In the genomic region with DNA sequence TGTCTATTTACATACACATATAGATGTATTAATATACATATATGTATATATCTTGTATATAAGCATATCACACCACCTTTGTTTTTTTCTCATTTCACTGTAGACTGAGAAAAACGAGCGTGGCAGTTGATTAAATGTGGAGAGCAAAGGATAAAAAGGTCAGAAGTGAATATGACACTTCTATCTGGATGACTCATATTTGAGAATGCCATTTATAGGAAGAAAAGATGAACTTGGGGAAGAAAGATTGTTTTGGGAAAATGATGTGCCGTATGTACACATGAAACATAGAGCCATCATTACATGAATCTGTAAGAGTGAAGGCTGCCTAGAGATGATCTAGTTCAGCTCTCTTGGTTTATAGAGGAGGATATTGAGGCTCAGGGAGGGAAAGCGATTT, we compare ENCODE assay signal across 31 cellular contexts. TPM values are rescaled to one million over a fixed set of nuclear protein-coding genes. Genes with fewer than 3 reads are reported as not detected.
DNase-seq lines count a peak whose midpoint lies in the region; ATAC-seq and TF ChIP-seq lines count a peak whose summit lies in the region.
"Had no signal": no experiment of that assay in that cellular context is flagged by ENCODE, and none has a peak within 500 bp of the region (broad histone marks: within the 10 kb centered on the region; RNA-seq: fewer than 3 reads in every experiment).

No MANE protein-coding gene starts in this region.

- no peaks in the 10 kb centered on the region for H3K27me3 ChIP-seq in right atrium auricular region
- no peaks in the 10 kb centered on the region for H3K27me3 ChIP-seq in adipocyte (replicated peaks; ENCODE audit: control insufficient read depth, insufficient read depth, low read length)
- H3K27me3 ChIP-seq in gastroesophageal sphincter: no peaks in the 10 kb centered on the region
- no peaks in the 10 kb centered on the region for H3K27me3 ChIP-seq in stomach smooth muscle (ENCODE audit: control insufficient read depth in 1 of 2, insufficient read depth in 2 of 2, low read length in 2 of 2)
- H3K27me3 ChIP-seq: cardiac muscle cell, heart right ventricle, Peyer's patch, uterus had no signal

- H3K4me3 ChIP-seq in right atrium auricular region (no peak overlapping the region), adipocyte (ENCODE audit: low read length) (peak overlapping the region; percentile 78), gastroesophageal sphincter (no peak overlapping the region), stomach smooth muscle (ENCODE audit: low read length in 2 of 2) (no peak overlapping the region)
- H3K4me3 ChIP-seq: cardiac muscle cell, coronary artery, heart right ventricle, lung, Peyer's patch, uterus had no signal

- intact Hi-C loops in Right ventricle myocardium inferior (cut with DNase I): no loop called here

- ATAC-seq in Right ventricle myocardium inferior (no peak), gastroesophageal sphincter (no peak)
- ATAC-seq: activated CD4-positive, alpha-beta T cell treated with anti-CD3 and anti-CD28 coated beads for 36 hours; activated naive CD4-positive, alpha-beta T cell treated with anti-CD3 and anti-CD28 coated beads, Interleukin-2, amount 50 U/mL, for 72 hours; heart right ventricle; natural killer cell had no signal

- no peak for TF ChIP-seq CTCF in right atrium auricular region (IDR thresholded peaks at IDR 0.05)
- TF ChIP-seq CTCF in gastroesophageal sphincter (IDR thresholded peaks at IDR 0.05): no peak

- peaks cover 0 to 89% of the 10 kb centered on the region in 2 donors for H3K4me1 ChIP-seq in right atrium auricular region
- peaks cover 73% of the 10 kb centered on the region for H3K4me1 ChIP-seq in adipocyte (ENCODE audit: control insufficient read depth, insufficient read depth, low read length)
- H3K4me1 ChIP-seq in gastroesophageal sphincter: peaks cover 42 to 96% (median 53%) of the 10 kb centered on the region in 3 donors
- peaks cover 74% of the 10 kb centered on the region for H3K4me1 ChIP-seq in stomach smooth muscle (ENCODE audit: control insufficient read depth, insufficient read depth, low read length)

- H3K9me3 Mint-ChIP-seq in immature natural killer cell: no peaks in the 10 kb centered on the region
- H3K9me3 Mint-ChIP-seq: activated naive CD4-positive, alpha-beta T cell treated with anti-CD3 and anti-CD28 coated beads, Interleukin-2, amount 50 U/mL, for 72 hours; natural killer cell; stimulated activated naive CD8-positive, alpha-beta T cell treated with anti-CD3 and anti-CD28 coated beads, Interleukin-15, Interleukin-2, amounts not matched to agents 100 ng/mL and 50 ng/mL, for 24 hours had no signal

- DNase-seq in right atrium auricular region (ENCODE audit: low spot score) (no peak), Right ventricle myocardium inferior (ENCODE audit: missing footprints) (no peak), adipocyte (ENCODE audit: low read depth) (no peak), NCI-H345 (lab: John Stamatoyannopoulos, UW) (no peak), caudate nucleus (lab: John Stamatoyannopoulos, UW) (no peak), immature natural killer cell (no peak)
- DNase-seq: 8988T; activated CD4-positive, alpha-beta T cell treated with anti-CD3 and anti-CD28 coated beads for 36 hours; activated T-cell treated with anti-CD3 and anti-CD28 coated beads for 4 hours; Calu3; DMS79; effector memory CD4-positive, alpha-beta T cell; erythroblast; foreskin fibroblast; heart right ventricle; natural killer cell; NCI-H2107; NCI-H748 treated with DMSO at 0.1 percent for 48 hours; occipital lobe; Peyer's patch; SIG-M5; small intestine; SW 1271; uterus had no signal

- no peak overlapping the region for H3K27ac Mint-ChIP-seq in immature natural killer cell
- H3K27ac Mint-ChIP-seq: activated CD4-positive, alpha-beta T cell treated with anti-CD3 and anti-CD28 coated beads for 36 hours; activated naive CD4-positive, alpha-beta T cell treated with anti-CD3 and anti-CD28 coated beads, Interleukin-2, amount 50 U/mL, for 72 hours; natural killer cell; stimulated activated naive CD8-positive, alpha-beta T cell treated with anti-CD3 and anti-CD28 coated beads, Interleukin-15, Interleukin-2, amounts not matched to agents 100 ng/mL and 50 ng/mL, for 24 hours had no signal

- peak overlapping the region; percentile 80 to 90 for H3K27ac ChIP-seq in right atrium auricular region
- peak overlapping the region in 3 of 4 donors; percentile 16 to 77 (median 72) for H3K27ac ChIP-seq in gastroesophageal sphincter
- peak overlapping the region; percentile 13 for H3K27ac ChIP-seq in stomach smooth muscle (ENCODE audit: low read length)
- no peak overlapping the region for H3K27ac ChIP-seq in caudate nucleus (ENCODE audit: low read depth, low read length)
- H3K27ac ChIP-seq: cardiac muscle cell, coronary artery, heart right ventricle, Peyer's patch, uterus had no signal

- WGBS in gastroesophageal sphincter (ENCODE audit: low coverage in 1 of 2), 2 donors: 46 to 74% methylated on average over 4 of the region's 4 CpGs

- TF ChIP-seq POLR2A in gastroesophageal sphincter (IDR thresholded peaks at IDR 0.05): no peak

- H3K36me3 Mint-ChIP-seq in immature natural killer cell: peaks cover 0 to 8% (median 8%) of the 10 kb centered on the region in 3 donors
- H3K36me3 Mint-ChIP-seq: activated naive CD4-positive, alpha-beta T cell treated with anti-CD3 and anti-CD28 coated beads, Interleukin-2, amount 50 U/mL, for 72 hours; natural killer cell had no signal

- TF ChIP-seq EP300 in gastroesophageal sphincter (IDR thresholded peaks at IDR 0.05): no peak

- no peak overlapping the region for H3K4me3 Mint-ChIP-seq in immature natural killer cell
- H3K4me3 Mint-ChIP-seq: activated CD4-positive, alpha-beta T cell treated with anti-CD3 and anti-CD28 coated beads for 36 hours; natural killer cell; stimulated activated naive CD8-positive, alpha-beta T cell treated with anti-CD3 and anti-CD28 coated beads, Interleukin-15, Interleukin-2, amounts not matched to agents 100 ng/mL and 50 ng/mL, for 24 hours had no signal

- H3K27me3 Mint-ChIP-seq in immature natural killer cell (ENCODE audit: low read depth in 3 of 3): no peaks in the 10 kb centered on the region
- H3K27me3 Mint-ChIP-seq: activated CD4-positive, alpha-beta T cell treated with anti-CD3 and anti-CD28 coated beads for 36 hours; stimulated activated naive CD8-positive, alpha-beta T cell treated with anti-CD3 and anti-CD28 coated beads, Interleukin-15, Interleukin-2, amounts not matched to agents 100 ng/mL and 50 ng/mL, for 24 hours had no signal

- H3K36me3 ChIP-seq in right atrium auricular region (peaks cover 12% of the 10 kb centered on the region), adipocyte (ENCODE audit: control insufficient read depth, insufficient read depth, low read length, severe bottlenecking) (peaks cover 16% of the 10 kb centered on the region), gastroesophageal sphincter (peaks cover 0 to 28% of the 10 kb centered on the region in 2 donors), stomach smooth muscle (ENCODE audit: control insufficient read depth in 2 of 2, insufficient read depth in 2 of 2, low read length in 2 of 2) (peaks cover 6 to 9% of the 10 kb centered on the region in 2 donors)
- H3K36me3 ChIP-seq: cardiac muscle cell, Peyer's patch, uterus had no signal

- H3K9me3 ChIP-seq in right atrium auricular region (no peaks in the 10 kb centered on the region), adipocyte (ENCODE audit: control insufficient read depth, low read length) (no peaks in the 10 kb centered on the region), gastroesophageal sphincter (no peaks in the 10 kb centered on the region), stomach smooth muscle (ENCODE audit: control insufficient read depth in 2 of 2, low read length in 2 of 2) (no peaks in the 10 kb centered on the region)
- H3K9me3 ChIP-seq: heart right ventricle, Peyer's patch, uterus had no signal

- H3K9ac ChIP-seq in adipocyte (ENCODE audit: low read length): no peak overlapping the region
- no peak overlapping the region for H3K9ac ChIP-seq in stomach smooth muscle (ENCODE audit: low read length in 2 of 2)

- no peaks in the 10 kb centered on the region for H3K4me1 Mint-ChIP-seq in immature natural killer cell
- H3K4me1 Mint-ChIP-seq: activated CD4-positive, alpha-beta T cell treated with anti-CD3 and anti-CD28 coated beads for 36 hours had no signal

RNA-seq across cellular contexts. Expression of gene AMOTL1, which starts 28.7 kb away (rescaled TPM):
- total RNA-seq in right atrium auricular region (10 to 100 TPM; 56.7 to 59.5 TPM), Right ventricle myocardium inferior (53.5 TPM), gastroesophageal sphincter (100 to 1,000 TPM; 136 to 215 (median 176) TPM)
- 1 to 10 TPM in 1 of 3 donors, under 1 TPM in 1, not detected in 1; 0.14 to 1.7 TPM for polyA plus RNA-seq in immature natural killer cell
